Comparison of ENCODE assay signal across 1 cellular context in the genomic region with DNA sequence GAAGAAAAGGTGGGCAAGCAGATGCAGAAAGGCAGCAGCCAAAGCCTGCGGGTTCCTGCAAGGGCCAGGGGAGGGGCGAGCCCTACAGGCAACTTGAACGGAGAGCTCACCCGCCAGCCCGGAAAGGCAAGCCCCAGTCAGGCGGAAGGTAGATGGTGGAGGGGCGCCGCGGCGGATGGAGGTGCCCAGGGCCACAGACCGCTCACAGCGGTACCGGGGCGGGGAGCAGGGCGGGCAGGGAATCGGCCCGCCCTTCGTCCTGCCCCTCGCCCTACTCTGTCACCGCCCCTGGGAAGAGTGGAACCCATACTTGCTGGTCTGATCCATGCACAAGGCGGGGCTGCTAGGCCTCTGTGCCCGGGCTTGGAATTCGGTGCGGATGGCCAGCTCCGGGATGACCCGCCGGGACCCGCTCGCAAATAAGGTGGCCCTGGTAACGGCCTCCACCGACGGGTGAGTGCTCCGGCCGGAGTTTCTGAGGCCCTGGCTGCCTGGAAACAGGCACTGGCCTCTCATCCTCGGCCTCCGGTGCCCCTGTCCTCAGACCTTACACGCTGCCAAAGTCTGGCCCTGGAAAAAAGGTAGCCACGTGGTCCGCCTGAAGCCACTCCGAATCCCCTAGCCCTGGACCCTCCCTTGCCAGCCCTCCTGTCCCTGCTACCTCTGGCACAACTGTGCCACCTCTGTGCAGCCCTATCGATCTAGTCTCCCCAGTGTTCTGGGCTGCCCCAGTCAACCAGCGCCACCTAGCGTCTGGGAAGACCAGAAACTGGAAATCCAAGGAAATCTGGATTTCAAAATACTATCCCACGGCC.
TF ChIP-seq lines count a peak whose summit lies in the region.

A gene (plus strand): TSS at position 307 of the 815 bp plus-strand sequence. CDS start 19 bp downstream, at position 326.

TF ChIP-seq in HepG2, 621 proteins besides CTCF, POLR2A, EP300 and RAD21 (continued from another document):
- TF ChIP-seq, protein P1, sequence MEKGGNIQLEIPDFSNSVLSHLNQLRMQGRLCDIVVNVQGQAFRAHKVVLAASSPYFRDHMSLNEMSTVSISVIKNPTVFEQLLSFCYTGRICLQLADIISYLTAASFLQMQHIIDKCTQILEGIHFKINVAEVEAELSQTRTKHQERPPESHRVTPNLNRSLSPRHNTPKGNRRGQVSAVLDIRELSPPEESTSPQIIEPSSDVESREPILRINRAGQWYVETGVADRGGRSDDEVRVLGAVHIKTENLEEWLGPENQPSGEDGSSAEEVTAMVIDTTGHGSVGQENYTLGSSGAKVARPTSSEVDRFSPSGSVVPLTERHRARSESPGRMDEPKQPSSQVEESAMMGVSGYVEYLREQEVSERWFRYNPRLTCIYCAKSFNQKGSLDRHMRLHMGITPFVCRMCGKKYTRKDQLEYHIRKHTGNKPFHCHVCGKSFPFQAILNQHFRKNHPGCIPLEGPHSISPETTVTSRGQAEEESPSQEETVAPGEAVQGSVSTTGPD (CRISPR knock-in tag; IDR thresholded peaks at IDR 0.05), result peak; percentile 93
- TF ChIP-seq ZNF792 (CRISPR knock-in tag; IDR thresholded peaks at IDR 0.05) (peak; percentile 92), SMAD3 (CRISPR knock-in tag; IDR thresholded peaks at IDR 0.05) (peak; percentile 98), ZBTB8A (CRISPR knock-in tag; IDR thresholded peaks at IDR 0.05; ENCODE audit: borderline replicate concordance, low read depth) (peak; percentile 91; the same call in 1 of the 2 replicates), SYNCRIP (IDR thresholded peaks at IDR 0.05; ENCODE audit: insufficient read depth, low read depth, low read length) (no peak)
- TF ChIP-seq, protein P2, sequence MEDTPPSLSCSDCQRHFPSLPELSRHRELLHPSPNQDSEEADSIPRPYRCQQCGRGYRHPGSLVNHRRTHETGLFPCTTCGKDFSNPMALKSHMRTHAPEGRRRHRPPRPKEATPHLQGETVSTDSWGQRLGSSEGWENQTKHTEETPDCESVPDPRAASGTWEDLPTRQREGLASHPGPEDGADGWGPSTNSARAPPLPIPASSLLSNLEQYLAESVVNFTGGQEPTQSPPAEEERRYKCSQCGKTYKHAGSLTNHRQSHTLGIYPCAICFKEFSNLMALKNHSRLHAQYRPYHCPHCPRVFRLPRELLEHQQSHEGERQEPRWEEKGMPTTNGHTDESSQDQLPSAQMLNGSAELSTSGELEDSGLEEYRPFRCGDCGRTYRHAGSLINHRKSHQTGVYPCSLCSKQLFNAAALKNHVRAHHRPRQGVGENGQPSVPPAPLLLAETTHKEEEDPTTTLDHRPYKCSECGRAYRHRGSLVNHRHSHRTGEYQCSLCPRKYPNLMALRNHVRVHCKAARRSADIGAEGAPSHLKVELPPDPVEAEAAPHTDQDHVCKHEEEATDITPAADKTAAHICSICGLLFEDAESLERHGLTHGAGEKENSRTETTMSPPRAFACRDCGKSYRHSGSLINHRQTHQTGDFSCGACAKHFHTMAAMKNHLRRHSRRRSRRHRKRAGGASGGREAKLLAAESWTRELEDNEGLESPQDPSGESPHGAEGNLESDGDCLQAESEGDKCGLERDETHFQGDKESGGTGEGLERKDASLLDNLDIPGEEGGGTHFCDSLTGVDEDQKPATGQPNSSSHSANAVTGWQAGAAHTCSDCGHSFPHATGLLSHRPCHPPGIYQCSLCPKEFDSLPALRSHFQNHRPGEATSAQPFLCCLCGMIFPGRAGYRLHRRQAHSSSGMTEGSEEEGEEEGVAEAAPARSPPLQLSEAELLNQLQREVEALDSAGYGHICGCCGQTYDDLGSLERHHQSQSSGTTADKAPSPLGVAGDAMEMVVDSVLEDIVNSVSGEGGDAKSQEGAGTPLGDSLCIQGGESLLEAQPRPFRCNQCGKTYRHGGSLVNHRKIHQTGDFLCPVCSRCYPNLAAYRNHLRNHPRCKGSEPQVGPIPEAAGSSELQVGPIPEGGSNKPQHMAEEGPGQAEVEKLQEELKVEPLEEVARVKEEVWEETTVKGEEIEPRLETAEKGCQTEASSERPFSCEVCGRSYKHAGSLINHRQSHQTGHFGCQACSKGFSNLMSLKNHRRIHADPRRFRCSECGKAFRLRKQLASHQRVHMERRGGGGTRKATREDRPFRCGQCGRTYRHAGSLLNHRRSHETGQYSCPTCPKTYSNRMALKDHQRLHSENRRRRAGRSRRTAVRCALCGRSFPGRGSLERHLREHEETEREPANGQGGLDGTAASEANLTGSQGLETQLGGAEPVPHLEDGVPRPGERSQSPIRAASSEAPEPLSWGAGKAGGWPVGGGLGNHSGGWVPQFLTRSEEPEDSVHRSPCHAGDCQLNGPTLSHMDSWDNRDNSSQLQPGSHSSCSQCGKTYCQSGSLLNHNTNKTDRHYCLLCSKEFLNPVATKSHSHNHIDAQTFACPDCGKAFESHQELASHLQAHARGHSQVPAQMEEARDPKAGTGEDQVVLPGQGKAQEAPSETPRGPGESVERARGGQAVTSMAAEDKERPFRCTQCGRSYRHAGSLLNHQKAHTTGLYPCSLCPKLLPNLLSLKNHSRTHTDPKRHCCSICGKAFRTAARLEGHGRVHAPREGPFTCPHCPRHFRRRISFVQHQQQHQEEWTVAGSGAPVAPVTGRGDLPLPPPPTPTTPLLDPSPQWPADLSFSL (CRISPR knock-in tag; IDR thresholded peaks at IDR 0.05), result peak; percentile 83; the same call in 1 of the 2 replicates
- TF ChIP-seq, protein P3, sequence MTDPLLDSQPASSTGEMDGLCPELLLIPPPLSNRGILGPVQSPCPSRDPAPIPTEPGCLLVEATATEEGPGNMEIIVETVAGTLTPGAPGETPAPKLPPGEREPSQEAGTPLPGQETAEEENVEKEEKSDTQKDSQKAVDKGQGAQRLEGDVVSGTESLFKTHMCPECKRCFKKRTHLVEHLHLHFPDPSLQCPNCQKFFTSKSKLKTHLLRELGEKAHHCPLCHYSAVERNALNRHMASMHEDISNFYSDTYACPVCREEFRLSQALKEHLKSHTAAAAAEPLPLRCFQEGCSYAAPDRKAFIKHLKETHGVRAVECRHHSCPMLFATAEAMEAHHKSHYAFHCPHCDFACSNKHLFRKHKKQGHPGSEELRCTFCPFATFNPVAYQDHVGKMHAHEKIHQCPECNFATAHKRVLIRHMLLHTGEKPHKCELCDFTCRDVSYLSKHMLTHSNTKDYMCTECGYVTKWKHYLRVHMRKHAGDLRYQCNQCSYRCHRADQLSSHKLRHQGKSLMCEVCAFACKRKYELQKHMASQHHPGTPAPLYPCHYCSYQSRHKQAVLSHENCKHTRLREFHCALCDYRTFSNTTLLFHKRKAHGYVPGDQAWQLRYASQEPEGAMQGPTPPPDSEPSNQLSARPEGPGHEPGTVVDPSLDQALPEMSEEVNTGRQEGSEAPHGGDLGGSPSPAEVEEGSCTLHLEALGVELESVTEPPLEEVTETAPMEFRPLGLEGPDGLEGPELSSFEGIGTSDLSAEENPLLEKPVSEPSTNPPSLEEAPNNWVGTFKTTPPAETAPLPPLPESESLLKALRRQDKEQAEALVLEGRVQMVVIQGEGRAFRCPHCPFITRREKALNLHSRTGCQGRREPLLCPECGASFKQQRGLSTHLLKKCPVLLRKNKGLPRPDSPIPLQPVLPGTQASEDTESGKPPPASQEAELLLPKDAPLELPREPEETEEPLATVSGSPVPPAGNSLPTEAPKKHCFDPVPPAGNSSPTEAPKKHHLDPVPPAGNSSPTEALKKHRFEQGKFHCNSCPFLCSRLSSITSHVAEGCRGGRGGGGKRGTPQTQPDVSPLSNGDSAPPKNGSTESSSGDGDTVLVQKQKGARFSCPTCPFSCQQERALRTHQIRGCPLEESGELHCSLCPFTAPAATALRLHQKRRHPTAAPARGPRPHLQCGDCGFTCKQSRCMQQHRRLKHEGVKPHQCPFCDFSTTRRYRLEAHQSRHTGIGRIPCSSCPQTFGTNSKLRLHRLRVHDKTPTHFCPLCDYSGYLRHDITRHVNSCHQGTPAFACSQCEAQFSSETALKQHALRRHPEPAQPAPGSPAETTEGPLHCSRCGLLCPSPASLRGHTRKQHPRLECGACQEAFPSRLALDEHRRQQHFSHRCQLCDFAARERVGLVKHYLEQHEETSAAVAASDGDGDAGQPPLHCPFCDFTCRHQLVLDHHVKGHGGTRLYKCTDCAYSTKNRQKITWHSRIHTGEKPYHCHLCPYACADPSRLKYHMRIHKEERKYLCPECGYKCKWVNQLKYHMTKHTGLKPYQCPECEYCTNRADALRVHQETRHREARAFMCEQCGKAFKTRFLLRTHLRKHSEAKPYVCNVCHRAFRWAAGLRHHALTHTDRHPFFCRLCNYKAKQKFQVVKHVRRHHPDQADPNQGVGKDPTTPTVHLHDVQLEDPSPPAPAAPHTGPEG (CRISPR knock-in tag; IDR thresholded peaks at IDR 0.05), result peak; percentile 97
